8 cellular contexts compared by ENCODE assay signal in the genomic region with DNA sequence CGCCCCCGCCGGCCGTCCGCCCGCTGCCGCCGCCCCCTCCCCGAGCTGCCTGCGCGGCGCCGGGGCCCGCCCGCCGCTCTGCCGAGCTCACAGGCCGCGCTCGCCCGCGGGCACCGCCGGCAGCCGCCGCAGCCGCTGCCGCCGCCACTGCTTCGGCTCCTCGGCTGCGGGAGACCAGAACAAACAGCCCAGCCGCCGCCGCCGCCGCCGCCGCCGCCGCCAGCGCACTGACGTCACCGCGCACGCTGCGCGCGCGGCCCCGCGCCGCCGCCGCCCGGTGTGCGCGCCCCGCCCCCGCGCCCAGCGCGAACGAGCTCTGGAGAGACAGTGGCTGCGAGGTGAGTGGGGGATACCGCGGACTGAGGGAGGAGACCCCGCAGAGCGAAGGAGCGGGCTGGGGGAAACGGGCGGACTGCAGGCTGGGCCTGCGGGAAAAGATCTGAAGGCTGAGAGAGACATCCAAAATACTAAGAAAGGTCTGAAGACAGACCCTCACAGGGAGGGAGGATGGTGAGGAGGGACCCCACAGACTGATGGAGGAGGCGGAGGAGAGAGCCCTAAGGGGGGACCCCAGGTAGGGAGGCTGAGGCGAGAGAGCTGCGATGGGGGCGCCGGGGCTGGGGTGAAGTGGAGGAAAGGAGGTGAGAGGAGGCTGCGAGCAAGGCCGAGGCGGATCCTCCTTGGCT. TPM values are rescaled to one million over a fixed set of nuclear protein-coding genes. Genes with fewer than 3 reads are reported as not detected.
DNase-seq lines count a peak whose midpoint lies in the region; FAIRE-seq and TF ChIP-seq lines count a peak whose summit lies in the region.

A gene (minus strand): TSS at position 229 of the 686 bp plus-strand sequence. CDS start 59,440 bp downstream, outside the sequence.

- TF ChIP-seq CTCF in BE2C (IDR thresholded peaks at IDR 0.05; ENCODE audit: low read depth, low read length) (no peak), neutrophil (IDR thresholded peaks at IDR 0.05) (no peak)

- peak; percentile 60 for FAIRE-seq in GM19239 (lab: Jason Lieb, UNC)
- FAIRE-seq in HTR-8/SVneo (lab: Jason Lieb, UNC), result peak; percentile 73

- DNase-seq in BE2C (peak; percentile 84), GM19239 (ENCODE audit: insufficient read length, low spot score) (peak; percentile 88), HTR-8/SVneo (ENCODE audit: insufficient read length, low spot score) (peak; percentile 87), SHP77 (lab: John Stamatoyannopoulos, UW) (peak; percentile 4 to 48), germinal center (ENCODE audit: low spot score) (peak; percentile 91), superior temporal gyrus (ENCODE audit: extremely low spot score) (peak; percentile 52)
- DNase-seq in activated gamma-delta T cell treated with anti-CD3 and anti-CD28 coated beads, Interleukin-2, amount 50 U/mL, for 16 hours (ENCODE audit: low read depth), result peak; percentile 61

- peaks cover 4% of the 10 kb centered on the region; the same call in 1 of the 2 replicates for H3K36me3 ChIP-seq in BE2C
- H3K36me3 ChIP-seq in neutrophil, result no peaks in the 10 kb centered on the region

- H3K9me3 ChIP-seq in BE2C (no peaks in the 10 kb centered on the region), neutrophil (no peaks in the 10 kb centered on the region)

- H3K4me1 ChIP-seq in BE2C (peaks cover 5% of the 10 kb centered on the region; the same call in 1 of the 2 replicates), neutrophil (ENCODE audit: control insufficient read depth in 1 of 2, insufficient read depth in 1 of 2, low read depth in 1 of 2, low read length in 1 of 2) (peaks cover 48 to 59% of the 10 kb centered on the region in 2 experiments)

- H3K27me3 ChIP-seq in BE2C (no peaks in the 10 kb centered on the region), neutrophil (no peaks in the 10 kb centered on the region)

- peak within 1 kb of the TSS; percentile 96 for H3K27ac ChIP-seq in neutrophil

- H3K4me3 ChIP-seq in BE2C (ENCODE audit: low read depth, low read length), result peak within 1 kb of the TSS; percentile 95
- peak within 1 kb of the TSS; percentile 85 to 91 for H3K4me3 ChIP-seq in neutrophil (ENCODE audit: low read depth in 1 of 2, low read length in 1 of 2)

RNA-seq across cellular contexts. Expression of the gene that starts here (rescaled TPM):
- polyA plus RNA-seq in BE2C (2012; ENCODE audit: insufficient read depth, insufficient read length, low read depth), result 76.3 TPM

Comparison
In these comparisons a context has a peak if more than half of its experiments do, and no peak if none do; other contexts are left out.
1. Peak in every context shown above with its lines: DNase-seq, H3K4me3 ChIP-seq and H3K27ac ChIP-seq.
2. DNase-seq: peak in every context shown above with its lines; median percentile 91 in germinal center; 88 in GM19239; 87 in HTR-8/SVneo; 84 in BE2C; 61 in activated gamma-delta T cell treated with anti-CD3 and anti-CD28 coated beads, Interleukin-2, amount 50 U/mL, for 16 hours; 52 in superior temporal gyrus; 26 in SHP77.